7 cellular contexts compared by ENCODE assay signal in genomic region chr6:6856538-6857523, GRCh38.
A peak's percentile ranks its signal among the peaks of the same experiment; 100 is the strongest.
DNase-seq lines count a peak whose midpoint lies in the region; ATAC-seq and TF ChIP-seq lines count a peak whose summit lies in the region.

No MANE protein-coding gene starts in this region.

- TF ChIP-seq CTCF in body of pancreas (IDR thresholded peaks at IDR 0.05) (no peak), liver (IDR thresholded peaks at IDR 0.05; ENCODE audit: low read depth, low read length, missing input control) (no peak)

- 53 to 56% methylated on average over 20 to 23 of the region's 23 CpGs for WGBS in body of pancreas, 2 donors
- WGBS in liver, result 39% methylated on average over 23 of the region's 23 CpGs

- no peak overlapping the region for H3K4me3 ChIP-seq in body of pancreas
- peak overlapping the region in 2 of 3 donors; percentile 32 to 34 for H3K4me3 ChIP-seq in liver (ENCODE audit: low read depth in 1 of 3, low read length in 3 of 3)

- H3K27me3 ChIP-seq in body of pancreas (no peaks in the 10 kb centered on the region), liver (ENCODE audit: control insufficient read depth in 4 of 4, insufficient read depth in 4 of 4, low read length in 3 of 4) (no peaks in the 10 kb centered on the region)

- TF ChIP-seq RAD21 in liver (IDR thresholded peaks at IDR 0.05), result peak in 1 of 2 donors; percentile 15

- H3K9me3 ChIP-seq in body of pancreas (no peaks in the 10 kb centered on the region), liver (ENCODE audit: control insufficient read depth in 4 of 4, low read length in 3 of 4) (no peaks in the 10 kb centered on the region)

- DNase-seq in SKM-1 treated with dmso at 0.1 percent for 144 hours (lab: John Stamatoyannopoulos, UW; ENCODE audit: unreplicated experiment) (peak; percentile 81), body of pancreas (peak in 3 of 4 donors; percentile 28 to 69 (median 51)), inferior parietal cortex (ENCODE audit: extremely low spot score) (no peak)
- peak; percentile 43 to 44 for DNase-seq in stimulated activated CD8-positive, alpha-beta memory T cell treated with anti-CD3 and anti-CD28 coated beads, Interleukin-15, amount 100 ng/mL, for 48 hours (ENCODE audit: low read depth in 2 of 2)

- H3K4me1 ChIP-seq in body of pancreas (peaks cover 17% of the 10 kb centered on the region), liver (ENCODE audit: control insufficient read depth in 4 of 4, insufficient read depth in 4 of 4, low read length in 3 of 4) (peaks cover 0 to 22% (median 11%) of the 10 kb centered on the region in 4 donors)

- peak overlapping the region in 2 of 4 donors; percentile 4 to 44 for H3K27ac ChIP-seq in body of pancreas
- H3K27ac ChIP-seq in liver (ENCODE audit: low read depth in 1 of 2, low read length in 2 of 2), result peak overlapping the region; percentile 86 to 91

- no peaks in the 10 kb centered on the region for H3K36me3 ChIP-seq in body of pancreas (replicated peaks in 1 of 2; ENCODE audit: insufficient read depth in 1 of 2, low read depth in 2 of 2)
- no peaks in the 10 kb centered on the region for H3K36me3 ChIP-seq in liver (ENCODE audit: control insufficient read depth in 4 of 4, insufficient read depth in 3 of 4, low read depth in 1 of 4, low read length in 3 of 4)

- TF ChIP-seq POLR2A in body of pancreas (IDR thresholded peaks at IDR 0.05), result peak in 1 of 3 donors; percentile 30

- peak overlapping the region in 1 of 2 donors; percentile 33 for H3K9ac ChIP-seq in liver (ENCODE audit: low read depth in 1 of 2, low read length in 2 of 2)

- peak; percentile 78 for ATAC-seq in GM19023 (IDR thresholded peaks at IDR 0.05; ENCODE audit: unreplicated experiment)
- ATAC-seq in HG03097 (IDR thresholded peaks at IDR 0.05; ENCODE audit: low FRiP score, unreplicated experiment), result peak; percentile 72
- peak; percentile 59 for ATAC-seq in body of pancreas

- intact Hi-C loops in body of pancreas (cut with DNase I), result no loop called here

TF ChIP-seq in liver, 16 proteins besides CTCF, POLR2A, EP300 and RAD21:
- TF ChIP-seq HNF4G (IDR thresholded peaks at IDR 0.05) (peak; percentile 16), GABPA (IDR thresholded peaks at IDR 0.05 in 1 of 2, conservative IDR thresholded peaks at IDR 0.05 in 1 of 2) (no peak), JUND (IDR thresholded peaks at IDR 0.05) (peak in 1 of 2 donors; percentile 15), YY1 (IDR thresholded peaks at IDR 0.05) (no peak), RXRA (IDR thresholded peaks at IDR 0.05) (peak; percentile 28 to 88), FOXA2 (IDR thresholded peaks at IDR 0.05) (peak; percentile 7), SP1 (IDR thresholded peaks at IDR 0.05) (peak; percentile 84), TAF1 (conservative IDR thresholded peaks at IDR 0.05) (peak; percentile 79), EGR1 (IDR thresholded peaks at IDR 0.05; ENCODE audit: low read depth in 2 of 2) (peak in 1 of 2 donors; percentile 23), FOXA1 (IDR thresholded peaks at IDR 0.05) (no peak), HNF4A (conservative IDR thresholded peaks at IDR 0.05) (peak in 1 of 2 donors; percentile 31), NR2F2 (IDR thresholded peaks at IDR 0.05) (no peak), REST (IDR thresholded peaks at IDR 0.05) (no peak), MAX (IDR thresholded peaks at IDR 0.05) (no peak)
- TF ChIP-seq, protein P1, sequence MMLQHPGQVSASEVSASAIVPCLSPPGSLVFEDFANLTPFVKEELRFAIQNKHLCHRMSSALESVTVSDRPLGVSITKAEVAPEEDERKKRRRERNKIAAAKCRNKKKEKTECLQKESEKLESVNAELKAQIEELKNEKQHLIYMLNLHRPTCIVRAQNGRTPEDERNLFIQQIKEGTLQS (IDR thresholded peaks at IDR 0.05), result peak; percentile 26
- TF ChIP-seq, protein P2, sequence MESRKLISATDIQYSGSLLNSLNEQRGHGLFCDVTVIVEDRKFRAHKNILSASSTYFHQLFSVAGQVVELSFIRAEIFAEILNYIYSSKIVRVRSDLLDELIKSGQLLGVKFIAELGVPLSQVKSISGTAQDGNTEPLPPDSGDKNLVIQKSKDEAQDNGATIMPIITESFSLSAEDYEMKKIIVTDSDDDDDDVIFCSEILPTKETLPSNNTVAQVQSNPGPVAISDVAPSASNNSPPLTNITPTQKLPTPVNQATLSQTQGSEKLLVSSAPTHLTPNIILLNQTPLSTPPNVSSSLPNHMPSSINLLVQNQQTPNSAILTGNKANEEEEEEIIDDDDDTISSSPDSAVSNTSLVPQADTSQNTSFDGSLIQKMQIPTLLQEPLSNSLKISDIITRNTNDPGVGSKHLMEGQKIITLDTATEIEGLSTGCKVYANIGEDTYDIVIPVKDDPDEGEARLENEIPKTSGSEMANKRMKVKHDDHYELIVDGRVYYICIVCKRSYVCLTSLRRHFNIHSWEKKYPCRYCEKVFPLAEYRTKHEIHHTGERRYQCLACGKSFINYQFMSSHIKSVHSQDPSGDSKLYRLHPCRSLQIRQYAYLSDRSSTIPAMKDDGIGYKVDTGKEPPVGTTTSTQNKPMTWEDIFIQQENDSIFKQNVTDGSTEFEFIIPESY (IDR thresholded peaks at IDR 0.05), result no peak
TF ChIP-seq in liver: peak in this region for 9.

Comparison
In these comparisons a context has a peak if more than half of its experiments do, and no peak if none do; other contexts are left out.
1. H3K4me3 ChIP-seq: peak in liver (2 of 3); none in body of pancreas (0 of 2).
2. Peak in every context shown above with its lines, with median percentiles within 50 percentile points of each other: ATAC-seq.